Comparison of ENCODE assay signal across 11 cellular contexts in genomic region chr4:176793060-176793605, GRCh38. TPM values are rescaled to one million over a fixed set of nuclear protein-coding genes. Genes with fewer than 3 reads are reported as not detected.
DNase-seq lines count a peak whose midpoint lies in the region; ATAC-seq, FAIRE-seq and TF ChIP-seq lines count a peak whose summit lies in the region.
"Had no signal": no experiment of that assay in that cellular context is flagged by ENCODE, and none has a peak within 500 bp of the region (broad histone marks: within the 10 kb centered on the region; RNA-seq: fewer than 3 reads in every experiment).

No MANE protein-coding gene starts in this region.

- WGBS in H1 (ENCODE audit: extremely low coverage in 1 of 2, insufficient coverage in 1 of 2, insufficient read length in 1 of 2, insufficient replicate concordance in 2 of 2, low coverage in 1 of 2, low lambda C conversion rate in 2 of 2, missing lambda C conversion rate in 1 of 2), 2 experiments: 6% methylated on average over 17 of the region's 24 CpGs; no CpG with 5 or more reads in 1 of the 2 experiments

- H3K36me3 ChIP-seq in H1 (ENCODE audit: control insufficient read depth in 2 of 4, insufficient read depth in 4 of 4, low read length in 3 of 4): no peaks in the 10 kb centered on the region

- H4K8ac ChIP-seq in H1 (ENCODE audit: extremely low read depth, insufficient read depth, low read length): no peak overlapping the region

- H3K4ac ChIP-seq in H1 (replicated peaks; ENCODE audit: insufficient read length, low read depth, low read length): no peak overlapping the region

- CTCF ChIA-PET in H1 (lab: Charles Lee; ENCODE audit: partially characterized antibody): interaction anchor here (0.8 kb wide), 1 partner anchor 254 kb away, joined by 3 read pairs; no protein-coding TSS in a partner anchor

- no peak overlapping the region for H2AK5ac ChIP-seq in H1 (ENCODE audit: low read depth, low read length)

- no peak for ATAC-seq in stimulated activated naive CD8-positive, alpha-beta T cell treated with anti-CD3 and anti-CD28 coated beads, Interleukin-15, Interleukin-2, amounts not matched to agents 100 U/mL and 50 U/mL, for 24 hours
- ATAC-seq in omental fat pad (ENCODE audit: low FRiP score) (no peak), HG02642 (IDR thresholded peaks at IDR 0.05; ENCODE audit: poor library complexity, unreplicated experiment) (no peak)

- H4K91ac ChIP-seq in H1 (replicated peaks; ENCODE audit: insufficient read length, low read length): no peak overlapping the region

- no peak overlapping the region for H3K18ac ChIP-seq in H1 (ENCODE audit: extremely low read depth, low read length)

- TF ChIP-seq EP300 in H1 (IDR thresholded peaks at IDR 0.05; ENCODE audit: borderline replicate concordance in 1 of 2, low read depth in 2 of 2, low read length in 2 of 2): no peak

- H3K4me3 ChIP-seq in H1 (ENCODE audit: extremely low read depth in 1 of 4, insufficient read depth in 2 of 4, low read depth in 3 of 4, low read length in 4 of 4): peak overlapping the region; percentile 45 to 79 (median 63)

- TF ChIP-seq CTCF in H1 (IDR thresholded peaks at IDR 0.05; ENCODE audit: control extremely low read depth in 1 of 3, insufficient read depth in 1 of 3, low read depth in 1 of 3, low read length in 3 of 3) (no peak), nephron (IDR thresholded peaks at IDR 0.05; ENCODE audit: unreplicated experiment in 3 of 3) (no peak), omental fat pad (IDR thresholded peaks at IDR 0.05) (no peak)

- H2BK20ac ChIP-seq in H1 (ENCODE audit: low read length): no peak overlapping the region

- no peak overlapping the region for H4K5ac ChIP-seq in H1 (ENCODE audit: insufficient read length, low read depth, low read length)

- no peaks in the 10 kb centered on the region for H4K20me1 ChIP-seq in H1 (replicated peaks in 1 of 2; ENCODE audit: control insufficient read depth in 1 of 2, insufficient read depth in 2 of 2, low read length in 2 of 2)

- no peak overlapping the region for H2BK120ac ChIP-seq in H1 (replicated peaks; ENCODE audit: low read depth, low read length)

- H3K27me3 Mint-ChIP-seq in stimulated activated naive CD8-positive, alpha-beta T cell treated with anti-CD3 and anti-CD28 coated beads, Interleukin-15, Interleukin-2, amounts not matched to agents 100 ng/mL and 50 ng/mL, for 24 hours: peaks cover 58% of the 10 kb centered on the region
- H3K27me3 Mint-ChIP-seq in nephron (ENCODE audit: low read depth): peaks cover 48% of the 10 kb centered on the region

- H3K14ac ChIP-seq in H1 (ENCODE audit: insufficient read length): no peak overlapping the region

- H2BK15ac ChIP-seq in H1 (ENCODE audit: low read length): no peak overlapping the region

- peaks cover 3% of the 10 kb centered on the region for H3K9me3 Mint-ChIP-seq in stimulated activated naive CD8-positive, alpha-beta T cell treated with anti-CD3 and anti-CD28 coated beads, Interleukin-15, Interleukin-2, amounts not matched to agents 100 ng/mL and 50 ng/mL, for 24 hours
- no peaks in the 10 kb centered on the region for H3K9me3 Mint-ChIP-seq in nephron

- no peak overlapping the region for H2BK5ac ChIP-seq in H1 (ENCODE audit: low read depth, low read length)

- no peak for FAIRE-seq in H1 (lab: Jason Lieb, UNC)
- FAIRE-seq: colon had no signal

- H3K79me1 ChIP-seq in H1 (ENCODE audit: low read depth, low read length): no peaks in the 10 kb centered on the region

- H3K27ac ChIP-seq in H1 (ENCODE audit: low read depth, low read length): no peak overlapping the region

- no peaks in the 10 kb centered on the region for H3K9me3 ChIP-seq in H1 (ENCODE audit: insufficient read depth in 2 of 2, low read depth in 1 of 2, low read length in 1 of 2)

- H3K9ac ChIP-seq in H1 (replicated peaks in 1 of 4; ENCODE audit: extremely low read depth in 1 of 4, low read depth in 3 of 4, low read length in 3 of 4): 0 out of 7 replicates have a peak overlapping the region, but pooled peaks of 1 of the 4 experiments have one; percentile 26

- no peak for TF ChIP-seq RAD21 in H1 (IDR thresholded peaks at IDR 0.05 in 1 of 2, conservative IDR thresholded peaks at IDR 0.05 in 1 of 2; ENCODE audit: low read depth in 2 of 2, low read length in 2 of 2)

- POLR2A ChIA-PET in H1 (lab: Charles Lee; ENCODE audit: partially characterized antibody): no interaction called here

- peak overlapping the region; percentile 62 for H3K4me3 Mint-ChIP-seq in stimulated activated naive CD8-positive, alpha-beta T cell treated with anti-CD3 and anti-CD28 coated beads, Interleukin-15, Interleukin-2, amounts not matched to agents 100 ng/mL and 50 ng/mL, for 24 hours
- peak overlapping the region; percentile 82 to 94 (median 84) for H3K4me3 Mint-ChIP-seq in nephron

- H3K79me2 ChIP-seq in H1 (ENCODE audit: control insufficient read depth in 1 of 2, insufficient read depth in 2 of 2, low read length in 2 of 2): no peaks in the 10 kb centered on the region

- H3K27ac Mint-ChIP-seq in stimulated activated naive CD8-positive, alpha-beta T cell treated with anti-CD3 and anti-CD28 coated beads, Interleukin-15, Interleukin-2, amounts not matched to agents 100 ng/mL and 50 ng/mL, for 24 hours: no peak overlapping the region
- peak overlapping the region in 1 of 3 experiments; percentile 34 for H3K27ac Mint-ChIP-seq in nephron
- H3K27ac Mint-ChIP-seq: IgD-negative memory B cell had no signal

- H2BK12ac ChIP-seq in H1 (ENCODE audit: low read depth, low read length): no peak overlapping the region

- H3K4me1 ChIP-seq in H1 (replicated peaks in 1 of 4; ENCODE audit: control insufficient read depth in 3 of 4, insufficient read depth in 4 of 4, low read length in 3 of 4): 0 out of 7 replicates have a peak, but pooled peaks cover 0 to under 1% (median 0%) of the 10 kb centered on the region in 4 experiments

- TF ChIP-seq POLR2A in H1 (IDR thresholded peaks at IDR 0.05; ENCODE audit: control extremely low read depth in 1 of 2, low read depth in 2 of 2, low read length in 2 of 2): no peak

- H3K27me3 ChIP-seq in H1 (replicated peaks in 1 of 4; ENCODE audit: control insufficient read depth in 3 of 4, extremely low read depth in 1 of 4, insufficient read depth in 3 of 4, low read length in 3 of 4): peaks cover 4 to 18% (median 9%) of the 10 kb centered on the region in 4 experiments

- H3K4me1 Mint-ChIP-seq in stimulated activated naive CD8-positive, alpha-beta T cell treated with anti-CD3 and anti-CD28 coated beads, Interleukin-15, Interleukin-2, amounts not matched to agents 100 ng/mL and 50 ng/mL, for 24 hours (ENCODE audit: low read depth): peaks cover 4% of the 10 kb centered on the region
- H3K4me1 Mint-ChIP-seq in nephron: peaks cover 7% of the 10 kb centered on the region

- no peak overlapping the region for H3K56ac ChIP-seq in H1 (replicated peaks; ENCODE audit: insufficient read length, low read depth, low read length)

- DNase-seq in stimulated activated naive CD8-positive, alpha-beta T cell treated with anti-CD3 and anti-CD28 coated beads, Interleukin-15, Interleukin-2, amounts not matched to agents 100 U/mL and 50 U/mL, for 24 hours: no peak
- no peak for DNase-seq in H1 (ENCODE audit: low read depth in 1 of 2, low spot score in 2 of 2)
- no peak for DNase-seq in omental fat pad (ENCODE audit: low spot score)
- DNase-seq in ACHN: no peak
- no peak for DNase-seq in NCI-H2171 treated with DMSO at 0.1 percent for 48 hours (lab: John Stamatoyannopoulos, UW)
- DNase-seq: DMS 273 treated with DMSO at 0.1 percent for 48 hours had no signal

- in situ Hi-C loops in ACHN (cut with HindIII; ENCODE audit: low pct_ligation_motif_present, low pct_unique_long_range_greater_than_20kb, low sequenced_read_pairs): no loop called here

- peaks cover 2% of the 10 kb centered on the region; the same call in 1 of the 2 replicates for H3K23me2 ChIP-seq in H1 (ENCODE audit: low read depth, low read length)

- no peak overlapping the region for H3K23ac ChIP-seq in H1 (ENCODE audit: insufficient read length)

- no peaks in the 10 kb centered on the region for H3K36me3 Mint-ChIP-seq in stimulated activated naive CD8-positive, alpha-beta T cell treated with anti-CD3 and anti-CD28 coated beads, Interleukin-15, Interleukin-2, amounts not matched to agents 100 ng/mL and 50 ng/mL, for 24 hours (ENCODE audit: low read depth)
- no peaks in the 10 kb centered on the region for H3K36me3 Mint-ChIP-seq in nephron (ENCODE audit: low read depth)
- H3K36me3 Mint-ChIP-seq: IgD-negative memory B cell had no signal

- H2AFZ ChIP-seq in H1 (ENCODE audit: low read length): peak overlapping the region; percentile 93; the same call in 1 of the 2 replicates

- H3K4me2 ChIP-seq in H1 (ENCODE audit: insufficient read depth in 1 of 2, low read depth in 2 of 2, low read length in 2 of 2): peak overlapping the region; percentile 78 to 81

TF ChIP-seq in H1, 55 proteins besides CTCF, POLR2A, EP300 and RAD21 (continues in another document):
- TF ChIP-seq SRF (IDR thresholded peaks at IDR 0.05; ENCODE audit: low read depth, low read length): no peak
- no peak for TF ChIP-seq CTBP2 (IDR thresholded peaks at IDR 0.05; ENCODE audit: borderline replicate concordance, insufficient read depth, insufficient read length, low read length)
- no peak for TF ChIP-seq KDM5A (IDR thresholded peaks at IDR 0.05; ENCODE audit: low read length)
- no peak for TF ChIP-seq SP4 (IDR thresholded peaks at IDR 0.05; ENCODE audit: low read length)
- no peak for TF ChIP-seq HDAC6 (IDR thresholded peaks at IDR 0.05; ENCODE audit: low read depth, low read length)
- TF ChIP-seq CREB1 (IDR thresholded peaks at IDR 0.05): no peak
- no peak for TF ChIP-seq FOSL1 (IDR thresholded peaks at IDR 0.05; ENCODE audit: insufficient read depth, low read depth, low read length)
- TF ChIP-seq TAF1 (IDR thresholded peaks at IDR 0.05; ENCODE audit: low read depth, low read length): 0 out of 2 replicates have a peak, but pooled peaks have one; percentile 8
- no peak for TF ChIP-seq SP2 (IDR thresholded peaks at IDR 0.05; ENCODE audit: low read length)
- TF ChIP-seq TAF7 (optimal IDR thresholded peaks at IDR 0.05; ENCODE audit: borderline replicate concordance, low read depth, low read length): no peak
- no peak for TF ChIP-seq POU5F1 (IDR thresholded peaks at IDR 0.05; ENCODE audit: low read depth, low read length)
- TF ChIP-seq KDM4A (IDR thresholded peaks at IDR 0.05; ENCODE audit: low read depth, low read length, severe bottlenecking): no peak
- no peak for TF ChIP-seq BACH1 (IDR thresholded peaks at IDR 0.05; ENCODE audit: low read length)

RNA-seq across cellular contexts. Expression of gene VEGFC, which starts 0.4 kb away (rescaled TPM):
- 0.96 and 1.4 TPM in 2 replicates for total RNA-seq in H1 (2021; fragmentation: NEBNext Ultra II Directional; extraction: Animal tissue kit (Norgen Biotek cat#: 25700))
- 0.38 and 0.53 TPM in 2 replicates for polyA plus RNA-seq in H1 (2011; rRNA removed)
- polyA plus RNA-seq in H1 (2011; cell fraction: cytosol; rRNA removed): 0.63 TPM
- polyA plus RNA-seq in H1 (2011; cell fraction: nucleus; rRNA removed): 0.53 TPM
- polyA plus RNA-seq in H1 (2012, experiment 1 of 2): 0.46 to 1.0 TPM (median 0.88 TPM) in 4 replicates
- 1.0 TPM for polyA plus RNA-seq in H1 (2012, experiment 2 of 2)
- 0.97 TPM for polyA plus RNA-seq in H1 (2013, experiment 1 of 2)
- polyA plus RNA-seq in H1 (2013, experiment 2 of 2): 1.5 TPM
- polyA minus RNA-seq in H1 (2011; rRNA and poly(A)+ RNA removed): 0.37 and 0.66 TPM in 2 replicates
- polyA minus RNA-seq in H1 (2011; cell fraction: cytosol; rRNA and poly(A)+ RNA removed): 1.1 TPM
- polyA minus RNA-seq in H1 (2011; cell fraction: nucleus; rRNA and poly(A)+ RNA removed): 0.60 TPM
- 10 to 100 TPM; 14.0 to 30.6 (median 28.5) TPM for total RNA-seq in omental fat pad
- polyA plus RNA-seq: IgD-negative memory B cell had no signal
